ENCODE assay signal across 1 cellular context in genomic region chr7:39588401-39588800, GRCh38.
TF ChIP-seq lines count a peak whose summit lies in the region.

No MANE protein-coding gene starts in this region.

TF ChIP-seq in H1, 55 proteins besides CTCF, POLR2A, EP300 and RAD21:
- no peak for TF ChIP-seq SIX5 (IDR thresholded peaks at IDR 0.05; ENCODE audit: low read depth, low read length)
- no peak for TF ChIP-seq SIN3A (conservative IDR thresholded peaks at IDR 0.05 in 1 of 2, IDR thresholded peaks at IDR 0.05 in 1 of 2; ENCODE audit: low read depth in 1 of 2, low read length in 2 of 2)
- TF ChIP-seq TCF12 (IDR thresholded peaks at IDR 0.05; ENCODE audit: low read depth, low read length), result no peak
- TF ChIP-seq POLR2AphosphoS5 (IDR thresholded peaks at IDR 0.05; ENCODE audit: low read depth, low read length), result no peak
- TF ChIP-seq USF2 (IDR thresholded peaks at IDR 0.05; ENCODE audit: low read length), result no peak
- TF ChIP-seq TAF7 (optimal IDR thresholded peaks at IDR 0.05; ENCODE audit: borderline replicate concordance, low read depth, low read length), result no peak
- no peak for TF ChIP-seq FOSL1 (IDR thresholded peaks at IDR 0.05; ENCODE audit: insufficient read depth, low read depth, low read length)
- no peak for TF ChIP-seq CHD1 (IDR thresholded peaks at IDR 0.05; ENCODE audit: low read depth, low read length)
TF ChIP-seq in H1: peak in this region for 0.
